20 cellular contexts compared by ENCODE assay signal in the genomic region with DNA sequence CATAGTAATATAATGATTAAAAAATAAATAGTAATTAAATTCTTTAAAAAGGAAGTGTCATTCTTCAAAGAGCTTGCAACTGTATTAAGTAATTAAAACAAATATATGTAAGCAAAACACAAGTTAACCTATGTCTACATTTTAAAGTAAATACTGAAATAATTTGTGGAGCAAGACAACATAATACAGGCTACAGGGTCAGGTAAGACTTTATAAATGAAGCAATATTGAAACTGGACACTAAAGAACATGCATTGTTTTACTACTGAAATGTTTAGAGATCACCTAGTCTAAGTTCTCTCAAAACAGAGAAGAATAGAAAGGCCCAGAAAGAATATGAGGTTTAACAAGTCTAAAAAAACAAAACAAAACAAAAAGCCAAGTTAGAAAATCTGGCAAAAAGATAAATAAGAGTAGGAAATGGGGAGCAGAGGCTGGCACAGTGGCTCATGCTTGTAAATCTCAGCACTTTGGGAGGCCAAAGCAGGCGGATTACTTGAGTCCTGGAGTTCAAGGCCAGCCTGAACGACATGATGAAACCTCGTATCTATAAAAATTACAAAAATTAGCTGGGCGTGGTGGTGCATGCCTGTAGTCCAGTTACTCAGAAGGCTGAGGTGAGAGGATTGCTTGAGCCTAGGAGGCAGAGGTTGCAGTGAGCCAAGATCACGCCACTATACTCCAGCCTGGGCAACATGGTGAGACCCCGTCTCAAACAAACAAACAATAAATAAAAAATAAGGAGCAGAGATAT. TPM values are rescaled to one million over a fixed set of nuclear protein-coding genes. Genes with fewer than 3 reads are reported as not detected.
A peak's percentile ranks its signal among the peaks of the same experiment; 100 is the strongest.
DNase-seq lines count a peak whose midpoint lies in the region; ATAC-seq and TF ChIP-seq lines count a peak whose summit lies in the region.
"Had no signal": no experiment of that assay in that cellular context is flagged by ENCODE, and none has a peak within 500 bp of the region (broad histone marks: within the 10 kb centered on the region; RNA-seq: fewer than 3 reads in every experiment).

No MANE protein-coding gene starts in this region.

- peak overlapping the region; percentile 25 for H3K27ac ChIP-seq in smooth muscle cell (ENCODE audit: low read depth)
- H3K27ac ChIP-seq: foreskin keratinocyte, psoas muscle had no signal

- H3K36me3 Mint-ChIP-seq in activated T-cell treated with anti-CD3 and anti-CD28 coated beads, Interleukin-2, amount 50 U/mL, for 72 hours (ENCODE audit: insufficient read depth in 2 of 2) = peaks cover 0 to 7% of the 10 kb centered on the region in 2 donors
- H3K36me3 Mint-ChIP-seq in WTC11 = peaks cover 24% of the 10 kb centered on the region

- WGBS in smooth muscle cell (ENCODE audit: low lambda C conversion rate) = 74% methylated on average over 6 of the region's 6 CpGs

- peak overlapping the region; percentile 76 for H3K27ac Mint-ChIP-seq in activated T-cell treated with anti-CD3 and anti-CD28 coated beads, Interleukin-2, amount 50 U/mL, for 72 hours
- no peak overlapping the region for H3K27ac Mint-ChIP-seq in WTC11

- H4K20me1 ChIP-seq in smooth muscle cell (ENCODE audit: low read depth) = no peaks in the 10 kb centered on the region

- POLR2A ChIA-PET in WTC11 (lab: Charles Lee) = interaction anchor here (0.5 kb wide), 1 partner anchor 115 kb away, joined by 3 read pairs; no protein-coding TSS in a partner anchor

- H2AFZ ChIP-seq in smooth muscle cell (ENCODE audit: low read depth) = no peak overlapping the region

- no peak for ATAC-seq in activated T-cell treated with anti-CD3 and anti-CD28 coated beads, Interleukin-2, amount 50 U/mL, for 72 hours (replicated peaks in 1 of 2)
- ATAC-seq in WTC11 = no peak
- ATAC-seq: foreskin keratinocyte, psoas muscle had no signal

- H3K9me3 Mint-ChIP-seq in activated T-cell treated with anti-CD3 and anti-CD28 coated beads, Interleukin-2, amount 50 U/mL, for 72 hours = no peaks in the 10 kb centered on the region
- H3K9me3 Mint-ChIP-seq in WTC11 = peaks cover 17% of the 10 kb centered on the region

- H3K4me3 Mint-ChIP-seq in activated T-cell treated with anti-CD3 and anti-CD28 coated beads, Interleukin-2, amount 50 U/mL, for 72 hours = no peak overlapping the region
- no peak overlapping the region for H3K4me3 Mint-ChIP-seq in WTC11
- H3K4me3 Mint-ChIP-seq: CD14-positive monocyte had no signal

- peaks cover 16% of the 10 kb centered on the region for H3K36me3 ChIP-seq in smooth muscle cell (ENCODE audit: low read depth)

- DNase-seq in activated T-cell treated with anti-CD3 and anti-CD28 coated beads, Interleukin-2, amount 50 U/mL, for 72 hours = no peak
- no peak for DNase-seq in activated T-cell treated with anti-CD3 and anti-CD28 coated beads, Interleukin-2, amount 50 U/mL, for 48 hours
- DNase-seq in WTC11 (ENCODE audit: low spot score) (no peak), iris pigment epithelial cell (ENCODE audit: low read depth) (peak; percentile 24), smooth muscle cell (lab: John Stamatoyannopoulos, UW; ENCODE audit: unreplicated experiment) (no peak), DMS 273 (lab: John Stamatoyannopoulos, UW; ENCODE audit: unreplicated experiment) (no peak), SHP77 treated with DMSO at 0.1 percent for 48 hours (lab: John Stamatoyannopoulos, UW) (no peak)
- DNase-seq in activated CD4-positive, alpha-beta T cell treated with anti-CD3 and anti-CD28 coated beads, Interleukin-2, amount 50 U/mL, for 1 hour = no peak
- DNase-seq: activated CD8-positive, alpha-beta memory T cell treated with anti-CD3 and anti-CD28 coated beads, Interleukin-2, amount 50 U/mL, for 4 hours; activated naive CD4-positive, alpha-beta T cell treated with Interleukin-2 at 50 U/mL for 16 hours; hippocampal formation; mesendoderm; NCI-H1694 treated with DMSO at 0.1 percent for 48 hours; NCI-H2227 treated with DMSO at 0.1 percent for 48 hours; NCI-H82; psoas muscle; T1000 had no signal

- CTCF ChIA-PET in WTC11 (lab: Charles Lee) = no interaction called here

- H3K27me3 Mint-ChIP-seq in activated T-cell treated with anti-CD3 and anti-CD28 coated beads, Interleukin-2, amount 50 U/mL, for 72 hours (ENCODE audit: low read depth) = no peaks in the 10 kb centered on the region
- H3K27me3 Mint-ChIP-seq in WTC11 (ENCODE audit: low read depth) = no peaks in the 10 kb centered on the region

- peaks cover 55% of the 10 kb centered on the region for H3K79me2 ChIP-seq in smooth muscle cell (ENCODE audit: low read depth)

- no peak for TF ChIP-seq CTCF in WTC11 (IDR thresholded peaks at IDR 0.05)
- TF ChIP-seq CTCF in smooth muscle cell (IDR thresholded peaks at IDR 0.05; ENCODE audit: borderline replicate concordance, insufficient read depth, poor library complexity, severe bottlenecking) = no peak

- no peak overlapping the region for H3K4me3 ChIP-seq in smooth muscle cell
- H3K4me3 ChIP-seq: psoas muscle, skin epidermis had no signal

- H3K27me3 ChIP-seq in smooth muscle cell (ENCODE audit: low read depth) = no peaks in the 10 kb centered on the region
- H3K27me3 ChIP-seq: foreskin keratinocyte had no signal

- no peaks in the 10 kb centered on the region for H3K4me1 ChIP-seq in smooth muscle cell (ENCODE audit: low read depth)
- H3K4me1 ChIP-seq: foreskin keratinocyte had no signal

- peaks cover 22% of the 10 kb centered on the region for H3K4me1 Mint-ChIP-seq in activated T-cell treated with anti-CD3 and anti-CD28 coated beads, Interleukin-2, amount 50 U/mL, for 72 hours (ENCODE audit: low read depth)
- H3K4me1 Mint-ChIP-seq in WTC11 = no peaks in the 10 kb centered on the region

- H3K4me2 ChIP-seq in smooth muscle cell = no peak overlapping the region

- no peaks in the 10 kb centered on the region for H3K9me3 ChIP-seq in smooth muscle cell (replicated peaks; ENCODE audit: low read depth)
- H3K9me3 ChIP-seq: psoas muscle had no signal

- H3F3A ChIP-seq in smooth muscle cell (ENCODE audit: low read depth) = no peaks in the 10 kb centered on the region

- no peak overlapping the region for H3K9ac ChIP-seq in smooth muscle cell (ENCODE audit: low read depth)

TF ChIP-seq in WTC11, 78 proteins besides CTCF, POLR2A, EP300 and RAD21:
- peak; percentile 94 for TF ChIP-seq GABPB1 (CRISPR knock-in tag; IDR thresholded peaks at IDR 0.05)
- no peak for TF ChIP-seq NR2C2 (CRISPR knock-in tag; IDR thresholded peaks at IDR 0.05)
TF ChIP-seq in WTC11: peak in this region for 1.

RNA-seq across cellular contexts. Expression of a gene that starts 34.4 kb away (rescaled TPM):
- 10 to 100 TPM; 12.9 to 13.2 TPM for total RNA-seq in activated T-cell treated with anti-CD3 and anti-CD28 coated beads, Interleukin-2, amount 50 U/mL, for 72 hours
- total RNA-seq in WTC11 (2021) = 12.4 to 14.6 TPM (median 13.5 TPM) in 3 replicates
- 36.9 and 40.8 TPM in 2 replicates for total RNA-seq in smooth muscle cell
- 12.8 and 13.2 TPM in 2 replicates for polyA plus RNA-seq in smooth muscle cell
